8 cellular contexts compared by ENCODE assay signal in genomic region chr1:213244664-213245091, GRCh38.
A peak's percentile ranks its signal among the peaks of the same experiment; 100 is the strongest.
DNase-seq lines count a peak whose midpoint lies in the region; ATAC-seq and FAIRE-seq lines count a peak whose summit lies in the region.

No MANE protein-coding gene starts in this region.

- peaks cover 28% of the 10 kb centered on the region for H3K36me3 ChIP-seq in adipocyte (ENCODE audit: control insufficient read depth, insufficient read depth, low read length, severe bottlenecking)

- no peaks in the 10 kb centered on the region for H3K4me1 Mint-ChIP-seq in immature natural killer cell

- H3K9ac ChIP-seq in adipocyte (ENCODE audit: low read length) = no peak overlapping the region

- H3K27ac Mint-ChIP-seq in immature natural killer cell = no peak overlapping the region

- H3K4me1 ChIP-seq in adipocyte (ENCODE audit: control insufficient read depth, insufficient read depth, low read length) = no peaks in the 10 kb centered on the region

- H3K27me3 Mint-ChIP-seq in immature natural killer cell (ENCODE audit: low read depth in 3 of 3) = no peaks in the 10 kb centered on the region

- in situ Hi-C loops in ACHN (cut with HindIII; ENCODE audit: low pct_ligation_motif_present, low pct_unique_long_range_greater_than_20kb, low sequenced_read_pairs) = no loop called here

- H3K9me3 Mint-ChIP-seq in immature natural killer cell = no peaks in the 10 kb centered on the region

- peak; percentile 96 for FAIRE-seq in G401.6 (lab: Jason Lieb, UNC)

- H3K36me3 Mint-ChIP-seq in immature natural killer cell = peaks cover 11 to 24% (median 18%) of the 10 kb centered on the region in 3 donors

- peak; percentile 47 for ATAC-seq in HG02870 (IDR thresholded peaks at IDR 0.05; ENCODE audit: unreplicated experiment)
- ATAC-seq in stimulated activated naive CD8-positive, alpha-beta T cell treated with anti-CD3 and anti-CD28 coated beads, Interleukin-15, Interleukin-2, amounts not matched to agents 100 U/mL and 50 U/mL, for 24 hours = no peak

- no peak overlapping the region for H3K4me3 ChIP-seq in adipocyte (ENCODE audit: low read length)

- no peaks in the 10 kb centered on the region for H3K9me3 ChIP-seq in adipocyte (ENCODE audit: control insufficient read depth, low read length)

- no peaks in the 10 kb centered on the region for H3K27me3 ChIP-seq in adipocyte (replicated peaks; ENCODE audit: control insufficient read depth, insufficient read depth, low read length)

- peak; percentile 59 for DNase-seq in ACHN
- peak; percentile 66 for DNase-seq in NCI-H2171 treated with DMSO at 0.1 percent for 48 hours (lab: John Stamatoyannopoulos, UW)
- DNase-seq in adipocyte (ENCODE audit: low read depth) = peak; percentile 71
- DNase-seq in immature natural killer cell = peak; percentile 19 to 26 (median 26)
- peak; percentile 21 for DNase-seq in stimulated activated naive CD8-positive, alpha-beta T cell treated with anti-CD3 and anti-CD28 coated beads, Interleukin-15, Interleukin-2, amounts not matched to agents 100 U/mL and 50 U/mL, for 24 hours
- no peak for DNase-seq in mesenteric fat pad (ENCODE audit: low spot score)

- H3K4me3 Mint-ChIP-seq in immature natural killer cell = no peak overlapping the region
